Comparison of ENCODE assay signal across 1 cellular context in the genomic region with DNA sequence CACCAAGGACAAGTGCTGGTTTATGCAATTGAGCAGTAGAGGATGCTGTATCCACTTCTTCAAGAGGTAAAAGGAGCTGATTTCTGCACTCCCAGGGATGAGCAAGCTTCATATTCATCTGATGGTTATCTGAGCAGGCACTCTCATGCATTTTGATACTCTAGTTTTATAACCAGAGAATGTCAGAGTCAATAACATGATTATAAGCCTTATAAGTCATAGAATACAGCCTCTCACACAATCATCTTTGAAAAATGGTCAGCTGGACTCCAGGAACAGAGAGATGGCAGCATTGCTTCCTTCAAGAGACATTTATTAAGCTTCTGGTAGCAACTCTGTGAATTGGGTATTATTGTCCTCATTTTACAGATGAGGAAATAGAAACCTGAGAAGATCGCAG.
TF ChIP-seq lines count a peak whose summit lies in the region.

No MANE protein-coding gene starts in this region.

TF ChIP-seq in SK-N-SH, 30 proteins besides CTCF, POLR2A, EP300 and RAD21 (continued from another document):
- TF ChIP-seq, protein P1, sequence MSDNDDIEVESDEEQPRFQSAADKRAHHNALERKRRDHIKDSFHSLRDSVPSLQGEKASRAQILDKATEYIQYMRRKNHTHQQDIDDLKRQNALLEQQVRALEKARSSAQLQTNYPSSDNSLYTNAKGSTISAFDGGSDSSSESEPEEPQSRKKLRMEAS (IDR thresholded peaks at IDR 0.05; ENCODE audit: low read depth), result no peak
- TF ChIP-seq NRF1 (IDR thresholded peaks at IDR 0.05; ENCODE audit: low read depth, low read length) (no peak), MXI1 (IDR thresholded peaks at IDR 0.05; ENCODE audit: low read depth, low read length) (no peak), GABPA (IDR thresholded peaks at IDR 0.05; ENCODE audit: low read depth) (no peak), RFX5 (IDR thresholded peaks at IDR 0.05; ENCODE audit: low read length) (no peak), NFIC (IDR thresholded peaks at IDR 0.05; ENCODE audit: borderline replicate concordance) (no peak), MEF2A (IDR thresholded peaks at IDR 0.05; ENCODE audit: borderline replicate concordance, low read depth) (no peak), FOXM1 (IDR thresholded peaks at IDR 0.05; ENCODE audit: low read depth) (no peak), RCOR1 (IDR thresholded peaks at IDR 0.05; ENCODE audit: low read length) (no peak), TEAD4 (IDR thresholded peaks at IDR 0.05; ENCODE audit: borderline replicate concordance, insufficient read depth) (0 out of 2 replicates have a peak, but pooled peaks have one; percentile 8), TAF1 (IDR thresholded peaks at IDR 0.05; ENCODE audit: borderline replicate concordance, low read depth, low read length) (no peak), GATA2 (CRISPR knock-in tag; IDR thresholded peaks at IDR 0.05) (peak; percentile 21; the same call in 1 of the 2 replicates), SIN3A (IDR thresholded peaks at IDR 0.05; ENCODE audit: borderline replicate concordance, low read depth, low read length) (0 out of 2 replicates have a peak, but pooled peaks have one; percentile 22), POLR2AphosphoS5 (IDR thresholded peaks at IDR 0.05; ENCODE audit: low read depth, low read length) (no peak), FOSL2 (IDR thresholded peaks at IDR 0.05; ENCODE audit: borderline replicate concordance, low read depth) (peak; percentile 62; the same call in 1 of the 2 replicates)
- TF ChIP-seq, protein P2, sequence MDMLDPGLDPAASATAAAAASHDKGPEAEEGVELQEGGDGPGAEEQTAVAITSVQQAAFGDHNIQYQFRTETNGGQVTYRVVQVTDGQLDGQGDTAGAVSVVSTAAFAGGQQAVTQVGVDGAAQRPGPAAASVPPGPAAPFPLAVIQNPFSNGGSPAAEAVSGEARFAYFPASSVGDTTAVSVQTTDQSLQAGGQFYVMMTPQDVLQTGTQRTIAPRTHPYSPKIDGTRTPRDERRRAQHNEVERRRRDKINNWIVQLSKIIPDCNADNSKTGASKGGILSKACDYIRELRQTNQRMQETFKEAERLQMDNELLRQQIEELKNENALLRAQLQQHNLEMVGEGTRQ (IDR thresholded peaks at IDR 0.05; ENCODE audit: borderline replicate concordance, low read depth, low read length), result no peak
- TF ChIP-seq, protein P3, sequence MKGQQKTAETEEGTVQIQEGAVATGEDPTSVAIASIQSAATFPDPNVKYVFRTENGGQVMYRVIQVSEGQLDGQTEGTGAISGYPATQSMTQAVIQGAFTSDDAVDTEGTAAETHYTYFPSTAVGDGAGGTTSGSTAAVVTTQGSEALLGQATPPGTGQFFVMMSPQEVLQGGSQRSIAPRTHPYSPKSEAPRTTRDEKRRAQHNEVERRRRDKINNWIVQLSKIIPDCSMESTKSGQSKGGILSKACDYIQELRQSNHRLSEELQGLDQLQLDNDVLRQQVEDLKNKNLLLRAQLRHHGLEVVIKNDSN (IDR thresholded peaks at IDR 0.05; ENCODE audit: borderline replicate concordance, low read depth), result no peak
- TF ChIP-seq, protein P4, sequence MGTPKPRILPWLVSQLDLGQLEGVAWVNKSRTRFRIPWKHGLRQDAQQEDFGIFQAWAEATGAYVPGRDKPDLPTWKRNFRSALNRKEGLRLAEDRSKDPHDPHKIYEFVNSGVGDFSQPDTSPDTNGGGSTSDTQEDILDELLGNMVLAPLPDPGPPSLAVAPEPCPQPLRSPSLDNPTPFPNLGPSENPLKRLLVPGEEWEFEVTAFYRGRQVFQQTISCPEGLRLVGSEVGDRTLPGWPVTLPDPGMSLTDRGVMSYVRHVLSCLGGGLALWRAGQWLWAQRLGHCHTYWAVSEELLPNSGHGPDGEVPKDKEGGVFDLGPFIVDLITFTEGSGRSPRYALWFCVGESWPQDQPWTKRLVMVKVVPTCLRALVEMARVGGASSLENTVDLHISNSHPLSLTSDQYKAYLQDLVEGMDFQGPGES (IDR thresholded peaks at IDR 0.05; ENCODE audit: low read depth, low read length), result no peak
- TF ChIP-seq, protein P5, sequence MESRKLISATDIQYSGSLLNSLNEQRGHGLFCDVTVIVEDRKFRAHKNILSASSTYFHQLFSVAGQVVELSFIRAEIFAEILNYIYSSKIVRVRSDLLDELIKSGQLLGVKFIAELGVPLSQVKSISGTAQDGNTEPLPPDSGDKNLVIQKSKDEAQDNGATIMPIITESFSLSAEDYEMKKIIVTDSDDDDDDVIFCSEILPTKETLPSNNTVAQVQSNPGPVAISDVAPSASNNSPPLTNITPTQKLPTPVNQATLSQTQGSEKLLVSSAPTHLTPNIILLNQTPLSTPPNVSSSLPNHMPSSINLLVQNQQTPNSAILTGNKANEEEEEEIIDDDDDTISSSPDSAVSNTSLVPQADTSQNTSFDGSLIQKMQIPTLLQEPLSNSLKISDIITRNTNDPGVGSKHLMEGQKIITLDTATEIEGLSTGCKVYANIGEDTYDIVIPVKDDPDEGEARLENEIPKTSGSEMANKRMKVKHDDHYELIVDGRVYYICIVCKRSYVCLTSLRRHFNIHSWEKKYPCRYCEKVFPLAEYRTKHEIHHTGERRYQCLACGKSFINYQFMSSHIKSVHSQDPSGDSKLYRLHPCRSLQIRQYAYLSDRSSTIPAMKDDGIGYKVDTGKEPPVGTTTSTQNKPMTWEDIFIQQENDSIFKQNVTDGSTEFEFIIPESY (IDR thresholded peaks at IDR 0.05; ENCODE audit: borderline replicate concordance, low read depth), result no peak
- TF ChIP-seq, protein P6, sequence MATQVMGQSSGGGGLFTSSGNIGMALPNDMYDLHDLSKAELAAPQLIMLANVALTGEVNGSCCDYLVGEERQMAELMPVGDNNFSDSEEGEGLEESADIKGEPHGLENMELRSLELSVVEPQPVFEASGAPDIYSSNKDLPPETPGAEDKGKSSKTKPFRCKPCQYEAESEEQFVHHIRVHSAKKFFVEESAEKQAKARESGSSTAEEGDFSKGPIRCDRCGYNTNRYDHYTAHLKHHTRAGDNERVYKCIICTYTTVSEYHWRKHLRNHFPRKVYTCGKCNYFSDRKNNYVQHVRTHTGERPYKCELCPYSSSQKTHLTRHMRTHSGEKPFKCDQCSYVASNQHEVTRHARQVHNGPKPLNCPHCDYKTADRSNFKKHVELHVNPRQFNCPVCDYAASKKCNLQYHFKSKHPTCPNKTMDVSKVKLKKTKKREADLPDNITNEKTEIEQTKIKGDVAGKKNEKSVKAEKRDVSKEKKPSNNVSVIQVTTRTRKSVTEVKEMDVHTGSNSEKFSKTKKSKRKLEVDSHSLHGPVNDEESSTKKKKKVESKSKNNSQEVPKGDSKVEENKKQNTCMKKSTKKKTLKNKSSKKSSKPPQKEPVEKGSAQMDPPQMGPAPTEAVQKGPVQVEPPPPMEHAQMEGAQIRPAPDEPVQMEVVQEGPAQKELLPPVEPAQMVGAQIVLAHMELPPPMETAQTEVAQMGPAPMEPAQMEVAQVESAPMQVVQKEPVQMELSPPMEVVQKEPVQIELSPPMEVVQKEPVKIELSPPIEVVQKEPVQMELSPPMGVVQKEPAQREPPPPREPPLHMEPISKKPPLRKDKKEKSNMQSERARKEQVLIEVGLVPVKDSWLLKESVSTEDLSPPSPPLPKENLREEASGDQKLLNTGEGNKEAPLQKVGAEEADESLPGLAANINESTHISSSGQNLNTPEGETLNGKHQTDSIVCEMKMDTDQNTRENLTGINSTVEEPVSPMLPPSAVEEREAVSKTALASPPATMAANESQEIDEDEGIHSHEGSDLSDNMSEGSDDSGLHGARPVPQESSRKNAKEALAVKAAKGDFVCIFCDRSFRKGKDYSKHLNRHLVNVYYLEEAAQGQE (IDR thresholded peaks at IDR 0.05; ENCODE audit: low read depth, low read length), result no peak
